8 cellular contexts compared by ENCODE assay signal in the genomic region with DNA sequence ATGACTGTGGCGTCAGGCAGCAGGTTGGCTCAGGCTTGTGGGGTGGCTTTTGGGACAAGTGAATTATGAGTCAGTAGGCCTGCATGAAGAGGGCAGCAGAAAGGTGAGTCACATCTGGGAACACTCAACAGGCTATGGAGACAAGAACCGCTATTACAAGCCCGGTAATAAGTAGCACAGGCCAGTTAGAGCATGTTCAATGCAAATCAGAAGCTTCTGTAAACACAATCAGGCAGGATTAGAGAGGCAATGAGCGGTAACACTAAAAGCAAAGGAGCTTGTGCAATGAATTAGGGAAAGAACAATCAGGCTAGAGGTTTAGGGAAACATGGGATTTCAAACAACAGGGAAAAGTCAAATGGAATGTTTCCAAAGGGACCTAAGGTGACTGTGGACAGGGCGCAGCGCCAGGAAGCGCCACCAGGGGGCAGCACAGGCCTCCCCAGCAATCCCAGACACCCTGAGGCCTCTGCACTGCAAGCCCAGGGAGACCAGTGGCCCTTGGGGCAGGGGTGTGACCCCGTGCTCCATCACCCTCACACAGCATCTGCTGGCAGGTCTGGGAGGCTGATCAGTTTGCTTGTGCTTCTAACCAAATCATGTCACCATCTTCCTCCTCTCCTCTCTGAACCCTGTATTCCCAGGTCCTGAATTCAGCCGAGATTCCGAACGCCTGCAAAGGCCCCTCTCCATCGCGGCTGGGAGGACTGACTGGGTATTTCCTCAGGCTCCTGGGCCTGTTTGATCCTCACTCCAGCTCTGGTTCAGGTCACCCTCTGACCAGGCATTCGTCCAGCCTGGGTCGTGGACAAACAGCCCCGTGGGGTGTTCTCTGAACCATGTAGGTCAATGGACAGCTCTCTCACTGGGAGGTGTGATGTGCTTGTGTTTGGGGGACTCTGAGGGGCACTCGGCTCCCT. TPM values are rescaled to one million over a fixed set of nuclear protein-coding genes. Genes with fewer than 3 reads are reported as not detected.
DNase-seq lines count a peak whose midpoint lies in the region; ATAC-seq and TF ChIP-seq lines count a peak whose summit lies in the region.

No MANE protein-coding gene starts in this region.

- no peak overlapping the region for H3K4me3 ChIP-seq in lower leg skin (ENCODE audit: low read depth, poor library complexity, severe bottlenecking)

- H3K4me1 Mint-ChIP-seq in activated CD4-positive, alpha-beta T cell treated with anti-CD3 and anti-CD28 coated beads, Interleukin-2, amount 10 ng/mL, durations not matched to agents 24 days and 14 days: peaks cover 9% of the 10 kb centered on the region

- peak in 1 of 3 donors; percentile 57 for TF ChIP-seq CTCF in lower leg skin (IDR thresholded peaks at IDR 0.05)

- peak; percentile 82 for DNase-seq in A172 (ENCODE audit: low spot score)
- peak; percentile 12 for DNase-seq in NCI-H226
- peak; percentile 86 for DNase-seq in activated CD4-positive, alpha-beta T cell treated with anti-CD3 and anti-CD28 coated beads, Interleukin-2, amount 10 ng/mL, durations not matched to agents 24 days and 14 days
- peak; percentile 81 to 82 for DNase-seq in dermis microvascular lymphatic vessel endothelial cell (ENCODE audit: low read depth in 2 of 2)
- peak; percentile 60 to 93 for DNase-seq in lower leg skin (ENCODE audit: low spot score in 2 of 2)
- peak; percentile 22 for DNase-seq in stimulated activated CD8-positive, alpha-beta memory T cell treated with anti-CD3 and anti-CD28 coated beads, Interleukin-12 subunit alpha, Interleukin-12 subunit beta, amount 100 ng/mL, for 1 hour (ENCODE audit: low read depth)

- no peaks in the 10 kb centered on the region for H3K36me3 Mint-ChIP-seq in activated CD4-positive, alpha-beta T cell treated with anti-CD3 and anti-CD28 coated beads, Interleukin-2, amount 10 ng/mL, durations not matched to agents 24 days and 14 days (ENCODE audit: low read depth)

- WGBS in lower leg skin, 2 donors: 52 to 54% methylated on average over 17 of the region's 17 CpGs

- no peak overlapping the region for H3K27ac Mint-ChIP-seq in activated CD4-positive, alpha-beta T cell treated with anti-CD3 and anti-CD28 coated beads, Interleukin-2, amount 10 ng/mL, durations not matched to agents 24 days and 14 days

- ATAC-seq in GM18505 (IDR thresholded peaks at IDR 0.05; ENCODE audit: unreplicated experiment) (peak; percentile 69), HG03066 (IDR thresholded peaks at IDR 0.05; ENCODE audit: low read depth, unreplicated experiment) (peak; percentile 59)

- no peaks in the 10 kb centered on the region for H3K27me3 Mint-ChIP-seq in activated CD4-positive, alpha-beta T cell treated with anti-CD3 and anti-CD28 coated beads, Interleukin-2, amount 10 ng/mL, durations not matched to agents 24 days and 14 days

- H3K9me3 Mint-ChIP-seq in activated CD4-positive, alpha-beta T cell treated with anti-CD3 and anti-CD28 coated beads, Interleukin-2, amount 10 ng/mL, durations not matched to agents 24 days and 14 days: no peaks in the 10 kb centered on the region

- intact Hi-C loops in activated CD4-positive, alpha-beta T cell treated with anti-CD3 and anti-CD28 coated beads, Interleukin-2, amount 10 ng/mL, durations not matched to agents 24 days and 14 days (cut with micrococcal nuclease): no loop called here
- intact Hi-C loops in lower leg skin (cut with DNase I; ENCODE audit: low total_unique reads): no loop called here

- no peak for TF ChIP-seq POLR2A in GM18505 (IDR thresholded peaks at IDR 0.05; ENCODE audit: borderline replicate concordance, extremely low read depth, insufficient read depth, insufficient read length)
- TF ChIP-seq POLR2A in lower leg skin (IDR thresholded peaks at IDR 0.05): no peak

- H3K4me3 Mint-ChIP-seq in activated CD4-positive, alpha-beta T cell treated with anti-CD3 and anti-CD28 coated beads, Interleukin-2, amount 10 ng/mL, durations not matched to agents 24 days and 14 days: no peak overlapping the region

RNA-seq across cellular contexts. Expression of a gene that starts 50.0 kb away (rescaled TPM):
- 290 and 301 TPM in 2 replicates for total RNA-seq in A172 (2014; rRNA removed; shearing (Covaris generic))
- 142 and 149 TPM in 2 replicates for total RNA-seq in activated CD4-positive, alpha-beta T cell treated with anti-CD3 and anti-CD28 coated beads, Interleukin-2, amount 10 ng/mL, durations not matched to agents 24 days and 14 days
- total RNA-seq in dermis microvascular lymphatic vessel endothelial cell (143 and 193 TPM in 2 replicates), lower leg skin (100 to 1,000 TPM; 109 to 168 (median 154) TPM)

Comparison
In these comparisons a context has a peak if more than half of its experiments do, and no peak if none do; other contexts are left out.
1. DNase-seq: peak in every context shown above with its lines; median percentile 86 in activated CD4-positive, alpha-beta T cell treated with anti-CD3 and anti-CD28 coated beads, Interleukin-2, amount 10 ng/mL, durations not matched to agents 24 days and 14 days; 82 in A172; 82 in dermis microvascular lymphatic vessel endothelial cell; 76 in lower leg skin; 22 in stimulated activated CD8-positive, alpha-beta memory T cell treated with anti-CD3 and anti-CD28 coated beads, Interleukin-12 subunit alpha, Interleukin-12 subunit beta, amount 100 ng/mL, for 1 hour; 12 in NCI-H226.